12 cellular contexts compared by ENCODE assay signal in genomic region chr4:157221426-157221894, GRCh38. TPM values are rescaled to one million over a fixed set of nuclear protein-coding genes. Genes with fewer than 3 reads are reported as not detected.
DNase-seq lines count a peak whose midpoint lies in the region; ATAC-seq and TF ChIP-seq lines count a peak whose summit lies in the region.
"Had no signal": no experiment of that assay in that cellular context is flagged by ENCODE, and none has a peak within 500 bp of the region (broad histone marks: within the 10 kb centered on the region; RNA-seq: fewer than 3 reads in every experiment).

No MANE protein-coding gene starts in this region.

- H3K27me3 ChIP-seq in gastrocnemius medialis: peaks cover 38 to 57% (median 47%) of the 10 kb centered on the region in 3 donors

- H3K27me3 Mint-ChIP-seq in glutamatergic neuron (ENCODE audit: unreplicated experiment): peaks cover 14% of the 10 kb centered on the region

- H3K9me3 ChIP-seq in SK-N-MC (ENCODE audit: low read depth, low read length) (no peaks in the 10 kb centered on the region), gastrocnemius medialis (no peaks in the 10 kb centered on the region)

- no peak for TF ChIP-seq POLR2A in gastrocnemius medialis (IDR thresholded peaks at IDR 0.05)

- H3K9ac ChIP-seq in SK-N-MC (ENCODE audit: insufficient read length): no peak overlapping the region

- no peak for ATAC-seq in gastrocnemius medialis
- ATAC-seq in GM19397 (IDR thresholded peaks at IDR 0.05; ENCODE audit: unreplicated experiment): no peak

- in situ Hi-C loops in gastrocnemius medialis (cut with MboI; ENCODE audit: low sequenced_read_pairs in 4 of 4): loop anchor here in 1 of 4 donors (5.0 to 25.0 kb wide), 2 partner anchors 71 to 741 kb away; no protein-coding TSS in a partner anchor

- H3K4me3 ChIP-seq in SK-N-MC: peak overlapping the region; percentile 76
- H3K4me3 ChIP-seq in gastrocnemius medialis: peak overlapping the region in 2 of 4 donors; percentile 41 to 47

- H3K27ac ChIP-seq in SK-N-MC (no peak overlapping the region), gastrocnemius medialis (no peak overlapping the region)

- H3K9me3 Mint-ChIP-seq in glutamatergic neuron (ENCODE audit: unreplicated experiment): peaks cover 7% of the 10 kb centered on the region
- H3K9me3 Mint-ChIP-seq: T-helper 2 cell treated with Interferon-gamma antibody and Interleukin-4, amounts not matched to agents 5 μg/mL and 100 μg/mL, for 36 hours had no signal

- H3K36me3 Mint-ChIP-seq in glutamatergic neuron (ENCODE audit: unreplicated experiment): no peaks in the 10 kb centered on the region
- H3K36me3 Mint-ChIP-seq: CD4-positive, CD25-positive, alpha-beta regulatory T cell had no signal

- intact Hi-C loops in gastrocnemius medialis (cut with DNase I; ENCODE audit: low total_unique reads): no loop called here

- H3K27ac Mint-ChIP-seq in glutamatergic neuron (ENCODE audit: unreplicated experiment): peak overlapping the region; percentile 88
- H3K27ac Mint-ChIP-seq: CD4-positive, CD25-positive, alpha-beta regulatory T cell; T-helper 2 cell treated with Interferon-gamma antibody and Interleukin-4, amounts not matched to agents 5 μg/mL and 100 μg/mL, for 36 hours had no signal

- H3K36me3 ChIP-seq in SK-N-MC (ENCODE audit: insufficient read depth, low read length) (no peaks in the 10 kb centered on the region), gastrocnemius medialis (no peaks in the 10 kb centered on the region)

- no peak for TF ChIP-seq CTCF in glutamatergic neuron (IDR thresholded peaks at IDR 0.05; ENCODE audit: partially characterized antibody, unreplicated experiment)
- no peak for TF ChIP-seq CTCF in gastrocnemius medialis (IDR thresholded peaks at IDR 0.05 in 4 of 5, conservative IDR thresholded peaks at IDR 0.05 in 1 of 5)

- H3K4me1 ChIP-seq in gastrocnemius medialis: peaks cover 7 to 11% of the 10 kb centered on the region in 2 donors

- DNase-seq in COR-L47 (lab: John Stamatoyannopoulos, UW): peak; percentile 44
- no peak for DNase-seq in SK-N-MC (ENCODE audit: low read depth, low spot score)
- DNase-seq in glutamatergic neuron: peak; percentile 15
- peak; percentile 57 for DNase-seq in pons (ENCODE audit: low spot score)
- DNase-seq in activated CD4-positive, alpha-beta T cell treated with anti-CD3 and anti-CD28 coated beads, Interleukin-2, amount 50 U/mL, for 48 hours: no peak
- DNase-seq in gastrocnemius medialis: no peak
- no peak for DNase-seq in HT-29 (ENCODE audit: low spot score)
- DNase-seq: CD4-positive, CD25-positive, alpha-beta regulatory T cell; stimulated activated CD8-positive, alpha-beta memory T cell treated with anti-CD3 and anti-CD28 coated beads, Interleukin-4, amount 100 ng/mL, for 48 hours had no signal

- H3K4me3 Mint-ChIP-seq in glutamatergic neuron (ENCODE audit: unreplicated experiment): peak overlapping the region; percentile 96
- H3K4me3 Mint-ChIP-seq: T-helper 2 cell treated with Interferon-gamma antibody and Interleukin-4, amounts not matched to agents 5 μg/mL and 100 μg/mL, for 36 hours had no signal

- peaks cover 4% of the 10 kb centered on the region for H3K4me1 Mint-ChIP-seq in glutamatergic neuron (ENCODE audit: low read depth, unreplicated experiment)

RNA-seq across cellular contexts. Expression of gene GRIA2, which starts 0.9 kb away (rescaled TPM):
- total RNA-seq in glutamatergic neuron (ENCODE audit: unreplicated experiment) (21.3 TPM), gastrocnemius medialis (not detected)
- total RNA-seq in HT-29 (2014; rRNA removed; shearing (Covaris generic)): not detected in 2 replicates
- total RNA-seq: CD4-positive, CD25-positive, alpha-beta regulatory T cell; OCI-LY7 had no signal

Comparison
In these comparisons a context has a peak if more than half of its experiments do, and no peak if none do; other contexts are left out.
1. DNase-seq: peak in COR-L47 (single experiment), glutamatergic neuron (single experiment) and pons (single experiment); none in SK-N-MC (single experiment), activated CD4-positive, alpha-beta T cell treated with anti-CD3 and anti-CD28 coated beads, Interleukin-2, amount 50 U/mL, for 48 hours (0 of 2), gastrocnemius medialis (0 of 2) and HT-29 (single experiment).
2. RNA of gene GRIA2, which starts 0.9 kb away (total RNA-seq): 21.3 TPM in glutamatergic neuron (single experiment); not detected in gastrocnemius medialis and not detected in HT-29; every median in the first group is over 10 times any median in the second.